Comparison of ENCODE assay signal across 21 cellular contexts in the genomic region with DNA sequence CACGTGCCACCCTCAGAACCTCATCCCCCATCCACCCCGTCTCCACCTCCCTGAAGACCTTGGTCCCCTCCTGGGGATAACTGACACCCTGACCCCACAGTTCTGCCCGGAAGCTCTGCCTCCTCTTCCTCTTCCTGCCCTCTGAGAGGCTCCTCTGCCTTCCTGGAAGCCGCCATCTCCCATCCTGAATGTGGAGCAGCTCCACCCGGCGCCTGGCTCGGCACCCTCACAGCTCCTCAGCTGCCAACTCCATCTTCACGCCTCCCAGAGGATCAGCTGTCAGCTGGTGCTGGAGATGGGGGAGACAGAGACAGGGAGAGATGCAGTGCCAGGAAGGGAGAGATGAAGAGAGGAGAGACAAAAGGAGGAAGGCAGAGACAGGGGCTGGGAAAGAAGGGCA.
DNase-seq lines count a peak whose midpoint lies in the region; ATAC-seq and TF ChIP-seq lines count a peak whose summit lies in the region.
"Had no signal": no experiment of that assay in that cellular context is flagged by ENCODE, and none has a peak within 500 bp of the region (broad histone marks: within the 10 kb centered on the region; RNA-seq: fewer than 3 reads in every experiment).

No MANE protein-coding gene starts in this region.

- H3K4me2 ChIP-seq in smooth muscle cell = no peak overlapping the region
- H3K4me2 ChIP-seq: KMS-11, SK-N-SH had no signal

- 79% methylated on average over 8 of the region's 8 CpGs for WGBS in smooth muscle cell (ENCODE audit: low lambda C conversion rate)

- no peaks in the 10 kb centered on the region for H3K4me1 ChIP-seq in smooth muscle cell (ENCODE audit: low read depth)
- H3K4me1 ChIP-seq: HAP-1 had no signal

- H4K20me1 ChIP-seq in smooth muscle cell (ENCODE audit: low read depth) = no peaks in the 10 kb centered on the region

- no peak overlapping the region for H3K27ac ChIP-seq in smooth muscle cell (ENCODE audit: low read depth)
- H3K27ac ChIP-seq: KMS-11 had no signal

- no peak overlapping the region for H2AFZ ChIP-seq in smooth muscle cell (ENCODE audit: low read depth)

- no peaks in the 10 kb centered on the region for H3K79me2 ChIP-seq in smooth muscle cell (ENCODE audit: low read depth)

- no peak for TF ChIP-seq CTCF in smooth muscle cell (IDR thresholded peaks at IDR 0.05; ENCODE audit: borderline replicate concordance, insufficient read depth, poor library complexity, severe bottlenecking)

- DNase-seq in NCI-H510A (lab: John Stamatoyannopoulos, UW) (peak; percentile 69), NCI-H510A treated with DMSO at 0.1 percent for 48 hours (lab: John Stamatoyannopoulos, UW) (no peak), anterior cingulate cortex (lab: John Stamatoyannopoulos, UW) (peak in 31 of 58 donors; percentile 11 to 63 (median 31)), islet precursor cell (peak; percentile 41), putamen (ENCODE audit: low spot score) (peak; percentile 11), smooth muscle cell (lab: John Stamatoyannopoulos, UW; ENCODE audit: unreplicated experiment) (no peak)
- DNase-seq: 8988T; EL; GF-D8; IMR-90; NCI-H1105 treated with DMSO at 0.1 percent for 48 hours; NCI-H2029 treated with DMSO at 0.1 percent for 48 hours; NCI-H2171; NK-92 treated with Interleukin-12 subunit alpha and Interleukin-12 subunit beta, amount 100 ng/mL, for 24 hours; SIG-M5; SK-N-SH had no signal

- H3K4me3 ChIP-seq in smooth muscle cell = no peak overlapping the region
- H3K4me3 ChIP-seq: HAP-1 had no signal

- ATAC-seq in GM21528 (IDR thresholded peaks at IDR 0.05; ENCODE audit: low FRiP score, unreplicated experiment) = no peak
- no peak for ATAC-seq in GM21619 (IDR thresholded peaks at IDR 0.05; ENCODE audit: unreplicated experiment)
- ATAC-seq: Panc1 had no signal

- no peaks in the 10 kb centered on the region for H3K9me3 ChIP-seq in smooth muscle cell (replicated peaks; ENCODE audit: low read depth)
- H3K9me3 ChIP-seq: HAP-1, SK-N-SH had no signal

- no peaks in the 10 kb centered on the region for H3K36me3 ChIP-seq in smooth muscle cell (ENCODE audit: low read depth)
- H3K36me3 ChIP-seq: HAP-1 had no signal

- peaks cover 63% of the 10 kb centered on the region for H3K27me3 ChIP-seq in smooth muscle cell (ENCODE audit: low read depth)

- no peaks in the 10 kb centered on the region for H3F3A ChIP-seq in smooth muscle cell (ENCODE audit: low read depth)

- H3K9ac ChIP-seq in smooth muscle cell (ENCODE audit: low read depth) = no peak overlapping the region
- H3K9ac ChIP-seq: KMS-11, SK-N-SH had no signal

Comparison
In these comparisons a context has a peak if more than half of its experiments do, and no peak if none do; other contexts are left out.
1. DNase-seq: peak in NCI-H510A (single experiment), anterior cingulate cortex (31 of 58), islet precursor cell (single experiment) and putamen (single experiment); none in NCI-H510A treated with DMSO at 0.1 percent for 48 hours (single experiment) and smooth muscle cell (single experiment).